Comparison of ENCODE assay signal across 9 cellular contexts in the genomic region with DNA sequence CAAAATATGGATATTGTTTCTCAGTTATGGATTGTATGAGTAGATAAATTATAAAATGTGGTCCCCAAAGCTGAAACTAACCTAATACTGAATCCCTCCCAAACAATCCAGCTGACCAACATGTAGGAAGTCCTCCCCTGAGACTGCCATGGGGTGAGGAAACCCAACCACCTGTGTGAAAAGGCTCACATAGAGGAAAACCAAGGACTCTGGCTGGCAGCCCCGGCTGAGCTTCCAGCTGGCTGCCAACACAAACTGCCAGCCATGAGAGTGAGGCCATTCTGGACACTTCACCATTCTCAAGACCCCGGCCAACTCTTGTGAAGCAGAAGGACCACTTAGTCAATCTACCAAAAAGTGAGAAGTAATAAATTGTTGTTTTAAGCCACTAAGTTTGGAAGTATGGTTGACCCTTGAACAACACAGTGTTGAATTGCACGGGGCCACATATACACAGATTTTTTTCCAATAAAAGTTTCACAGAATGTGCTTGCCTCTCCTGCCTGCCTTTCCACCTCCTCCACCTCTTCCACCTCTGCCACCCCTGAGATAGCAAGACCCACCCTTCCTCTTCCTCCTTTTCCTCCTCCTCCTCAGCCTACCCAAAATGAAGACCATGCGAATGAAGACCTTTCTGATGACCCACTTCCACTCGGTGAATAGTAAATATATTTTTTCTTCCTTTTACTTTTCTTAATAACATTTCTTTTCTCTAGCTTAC. TPM values are rescaled to one million over a fixed set of nuclear protein-coding genes. Genes with fewer than 3 reads are reported as not detected.
"Had no signal": no experiment of that assay in that cellular context is flagged by ENCODE, and none has a peak within 500 bp of the region (broad histone marks: within the 10 kb centered on the region; RNA-seq: fewer than 3 reads in every experiment).

No MANE protein-coding gene starts in this region.

- ATAC-seq: HCT116, HepG2 had no signal

- H3K9me3 ChIP-seq: HAP-1 had no signal

- H3K36me3 ChIP-seq: HAP-1 had no signal

- H3K27ac ChIP-seq: GM23248, HL-60 had no signal

- H3K4me1 ChIP-seq: HAP-1 had no signal

- H3K4me3 ChIP-seq: GM23248, HAP-1 had no signal

- DNase-seq: GM23248, GOT3, H7, KBM-7 had no signal

RNA-seq across cellular contexts. Expression of gene NRG2, which starts 15.3 kb away (rescaled TPM):
- total RNA-seq: GM23248, HepG2 had no signal
- polyA plus RNA-seq: HepG2, IgD-negative memory B cell had no signal
